In the genomic region with DNA sequence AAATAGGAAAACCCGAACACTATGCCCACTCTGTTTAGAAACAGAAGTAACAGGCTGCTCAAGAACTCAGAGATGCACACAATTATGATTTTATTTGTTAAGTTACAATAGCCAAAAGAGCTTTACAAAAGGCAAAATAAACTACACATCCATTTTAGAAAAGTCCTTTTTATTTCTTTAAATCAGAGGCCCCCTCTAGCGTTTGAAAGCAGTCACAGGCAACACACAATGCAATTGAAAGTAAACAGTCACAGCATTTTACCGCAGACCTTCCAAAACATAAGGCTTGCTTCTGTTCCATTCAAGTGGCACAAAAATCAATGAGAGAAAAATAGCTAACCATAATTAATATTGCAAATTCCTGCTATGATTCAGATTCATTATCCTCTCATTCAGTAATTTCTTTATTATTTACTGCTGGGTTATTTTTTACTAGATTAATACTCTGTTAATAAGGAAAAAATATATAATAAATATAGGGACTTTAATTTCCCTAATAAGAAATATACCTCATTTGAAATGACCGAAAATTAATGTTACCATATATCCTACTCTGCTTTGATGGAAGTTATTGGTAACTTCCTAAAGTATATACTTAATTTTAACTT, we compare ENCODE assay signal across 8 cellular contexts.
A peak's percentile ranks its signal among the peaks of the same experiment; 100 is the strongest.
DNase-seq lines count a peak whose midpoint lies in the region; ATAC-seq and TF ChIP-seq lines count a peak whose summit lies in the region.

No MANE protein-coding gene starts in this region.

- no peaks in the 10 kb centered on the region for H3K27me3 ChIP-seq in liver (ENCODE audit: control insufficient read depth in 4 of 4, insufficient read depth in 4 of 4, low read length in 3 of 4)

- H3K27ac Mint-ChIP-seq in brain = no peak overlapping the region

- peaks cover 17% of the 10 kb centered on the region for H3K36me3 Mint-ChIP-seq in brain

- H3K27me3 Mint-ChIP-seq in brain = no peaks in the 10 kb centered on the region

- peak; percentile 73 to 78 for TF ChIP-seq CTCF in brain (conservative IDR thresholded peaks at IDR 0.05)
- peak; percentile 73 for TF ChIP-seq CTCF in liver (IDR thresholded peaks at IDR 0.05; ENCODE audit: low read depth, low read length, missing input control)

- H3K4me1 ChIP-seq in liver (ENCODE audit: control insufficient read depth in 4 of 4, insufficient read depth in 4 of 4, low read length in 3 of 4) = no peaks in the 10 kb centered on the region

- peak; percentile 78 to 88 for TF ChIP-seq RAD21 in liver (IDR thresholded peaks at IDR 0.05)

- no peak overlapping the region for H3K9ac ChIP-seq in liver (ENCODE audit: low read depth in 1 of 2, low read length in 2 of 2)

- ATAC-seq in GM18517 (IDR thresholded peaks at IDR 0.05; ENCODE audit: unreplicated experiment) = no peak
- ATAC-seq in GM21447 (IDR thresholded peaks at IDR 0.05; ENCODE audit: unreplicated experiment) = no peak

- no peak overlapping the region for H3K4me3 Mint-ChIP-seq in brain

- no peak overlapping the region for H3K4me3 ChIP-seq in liver (ENCODE audit: low read depth in 1 of 3, low read length in 3 of 3)

- peak; percentile 17 for DNase-seq in NCI-H2107 treated with DMSO at 0.1 percent for 48 hours (lab: John Stamatoyannopoulos, UW; ENCODE audit: unreplicated experiment)
- no peak for DNase-seq in NCI-H2107 (lab: John Stamatoyannopoulos, UW)
- peak; percentile 28 for DNase-seq in NCI-H1694 (lab: John Stamatoyannopoulos, UW)
- no peak for DNase-seq in stimulated activated CD4-positive, alpha-beta T cell treated with anti-CD3 and anti-CD28 coated beads, Interleukin-4, amount 100 ng/mL, for 4 hours

- H3K4me1 Mint-ChIP-seq in brain = no peaks in the 10 kb centered on the region

- no peak overlapping the region for H3K27ac ChIP-seq in liver (ENCODE audit: low read depth in 1 of 2, low read length in 2 of 2)

- no peaks in the 10 kb centered on the region for H3K9me3 Mint-ChIP-seq in brain

- peaks cover 0 to 16% (median 7%) of the 10 kb centered on the region in 4 donors for H3K36me3 ChIP-seq in liver (ENCODE audit: control insufficient read depth in 4 of 4, insufficient read depth in 3 of 4, low read depth in 1 of 4, low read length in 3 of 4)

- WGBS in liver = 50% methylated on average over 4 of the region's 4 CpGs

- H3K9me3 ChIP-seq in liver (ENCODE audit: control insufficient read depth in 4 of 4, low read length in 3 of 4) = no peaks in the 10 kb centered on the region

TF ChIP-seq in liver, 16 proteins besides CTCF, POLR2A, EP300 and RAD21:
- TF ChIP-seq RXRA (IDR thresholded peaks at IDR 0.05) = no peak
- TF ChIP-seq FOXA1 (IDR thresholded peaks at IDR 0.05) = no peak
- no peak for TF ChIP-seq SP1 (IDR thresholded peaks at IDR 0.05)
- TF ChIP-seq HNF4A (conservative IDR thresholded peaks at IDR 0.05) = no peak
- peak; percentile 11 for TF ChIP-seq FOXA2 (IDR thresholded peaks at IDR 0.05)
- no peak for TF ChIP-seq YY1 (IDR thresholded peaks at IDR 0.05)
- TF ChIP-seq REST (IDR thresholded peaks at IDR 0.05) = no peak
TF ChIP-seq in liver: peak in this region for 1.

Comparison
In these comparisons a context has a peak if more than half of its experiments do, and no peak if none do; other contexts are left out.
1. DNase-seq: peak in NCI-H2107 treated with DMSO at 0.1 percent for 48 hours (single experiment) and NCI-H1694 (single experiment); none in NCI-H2107 (single experiment) and stimulated activated CD4-positive, alpha-beta T cell treated with anti-CD3 and anti-CD28 coated beads, Interleukin-4, amount 100 ng/mL, for 4 hours (0 of 2).